Comparison of ENCODE assay signal across 26 cellular contexts in genomic region chr15:28897861-28898608, GRCh38. TPM values are rescaled to one million over a fixed set of nuclear protein-coding genes. Genes with fewer than 3 reads are reported as not detected.
"Had no signal": no experiment of that assay in that cellular context is flagged by ENCODE, and none has a peak within 500 bp of the region (broad histone marks: within the 10 kb centered on the region; RNA-seq: fewer than 3 reads in every experiment).

No MANE protein-coding gene starts in this region.

- ATAC-seq: activated naive CD4-positive, alpha-beta T cell treated with anti-CD3 and anti-CD28 coated beads, Interleukin-2, amount 50 U/mL, for 72 hours; body of pancreas; esophagus mucosa; gastroesophageal sphincter; heart right ventricle; left ventricle myocardium superior; mucosa of descending colon; psoas muscle; right cardiac atrium had no signal

- H3K4me1 Mint-ChIP-seq: activated CD4-positive, alpha-beta T cell treated with anti-CD3 and anti-CD28 coated beads, Interleukin-2, amount 10 ng/mL, durations not matched to agents 24 days and 14 days; memory B cell; naive B cell had no signal

- H3K36me3 Mint-ChIP-seq: activated naive CD4-positive, alpha-beta T cell treated with anti-CD3 and anti-CD28 coated beads, Interleukin-2, amount 50 U/mL, for 72 hours; memory B cell; naive B cell had no signal

- DNase-seq: activated CD4-positive, alpha-beta T cell treated with anti-CD3 and anti-CD28 coated beads, Interleukin-2, amount 10 ng/mL, durations not matched to agents 24 days and 14 days; activated CD8-positive, alpha-beta memory T cell treated with anti-CD3 and anti-CD28 coated beads, Interleukin-2, amount 50 U/mL, for 4 hours; activated effector memory CD4-positive, alpha-beta T cell treated with anti-CD3 and anti-CD28 coated beads, Interleukin-2, amount 50 U/mL, for 16 hours; activated T-cell treated with anti-CD3 and anti-CD28 coated beads, Interleukin-2, amount 50 U/mL, for 48 hours; amygdala; body of pancreas; central memory CD4-positive, alpha-beta T cell; cortex of kidney; effector CD4-positive, alpha-beta T cell; heart right ventricle; left ventricle myocardium superior; mucosa of descending colon; naive B cell; psoas muscle; right cardiac atrium; stomach; T-helper 1 cell; T1000; trophoblast cell had no signal

- H3K27me3 ChIP-seq: body of pancreas had no signal

- H3K4me3 Mint-ChIP-seq: activated CD4-positive, alpha-beta T cell treated with anti-CD3 and anti-CD28 coated beads, Interleukin-2, amount 10 ng/mL, durations not matched to agents 24 days and 14 days; memory B cell; naive B cell had no signal

- H3K9me3 Mint-ChIP-seq: activated CD4-positive, alpha-beta T cell treated with anti-CD3 and anti-CD28 coated beads, Interleukin-2, amount 10 ng/mL, durations not matched to agents 24 days and 14 days; activated naive CD4-positive, alpha-beta T cell treated with anti-CD3 and anti-CD28 coated beads, Interleukin-2, amount 50 U/mL, for 72 hours had no signal

- H3K27ac Mint-ChIP-seq: activated CD4-positive, alpha-beta T cell treated with anti-CD3 and anti-CD28 coated beads, Interleukin-2, amount 10 ng/mL, durations not matched to agents 24 days and 14 days; activated naive CD4-positive, alpha-beta T cell treated with anti-CD3 and anti-CD28 coated beads, Interleukin-2, amount 50 U/mL, for 72 hours; memory B cell had no signal

- H3K36me3 ChIP-seq: gastroesophageal sphincter, heart right ventricle, stomach had no signal

- H3K27ac ChIP-seq: body of pancreas, gastroesophageal sphincter, heart right ventricle, psoas muscle, stomach had no signal

- H3K9me3 ChIP-seq: body of pancreas, gastroesophageal sphincter, heart right ventricle, mucosa of descending colon, psoas muscle, stomach had no signal

RNA-seq across cellular contexts. Expression of gene GOLGA6L7, which starts 49.6 kb away (rescaled TPM):
- total RNA-seq: activated CD4-positive, alpha-beta T cell treated with anti-CD3 and anti-CD28 coated beads, Interleukin-2, amount 10 ng/mL, durations not matched to agents 24 days and 14 days; activated naive CD4-positive, alpha-beta T cell treated with anti-CD3 and anti-CD28 coated beads, Interleukin-2, amount 50 U/mL, for 72 hours; body of pancreas; esophagus mucosa; gastroesophageal sphincter; heart right ventricle; left ventricle myocardium superior; mucosa of descending colon; osteocyte; psoas muscle; right cardiac atrium; skeletal muscle tissue; stomach; temporal lobe had no signal
